Comparison of ENCODE assay signal across 8 cellular contexts in genomic region chr11:96014234-96014633, GRCh38.
A peak's percentile ranks its signal among the peaks of the same experiment; 100 is the strongest.
DNase-seq lines count a peak whose midpoint lies in the region; ATAC-seq and TF ChIP-seq lines count a peak whose summit lies in the region.

No MANE protein-coding gene starts in this region.

- no peaks in the 10 kb centered on the region for H3F3A ChIP-seq in MM.1S (ENCODE audit: insufficient read depth, low read length)
- H3F3A ChIP-seq in neural progenitor cell (ENCODE audit: low read depth): no peaks in the 10 kb centered on the region

- ATAC-seq in activated naive CD8-positive, alpha-beta T cell treated with anti-CD3 and anti-CD28 coated beads, Interleukin-2, amount 10 ng/mL, durations not matched to agents 7 days and 5 days (ENCODE audit: low read depth): peak; percentile 41
- no peak for ATAC-seq in GM18861 (IDR thresholded peaks at IDR 0.05; ENCODE audit: unreplicated experiment)

- H3K36me3 Mint-ChIP-seq in activated naive CD8-positive, alpha-beta T cell treated with anti-CD3 and anti-CD28 coated beads, Interleukin-2, amount 10 ng/mL, durations not matched to agents 7 days and 5 days: peaks cover 2% of the 10 kb centered on the region
- no peaks in the 10 kb centered on the region for H3K36me3 Mint-ChIP-seq in neural progenitor cell

- no peaks in the 10 kb centered on the region for H3K27me3 Mint-ChIP-seq in activated naive CD8-positive, alpha-beta T cell treated with anti-CD3 and anti-CD28 coated beads, Interleukin-2, amount 10 ng/mL, durations not matched to agents 7 days and 5 days
- H3K27me3 Mint-ChIP-seq in neural progenitor cell (ENCODE audit: insufficient read depth, low read depth): no peaks in the 10 kb centered on the region

- no peak overlapping the region for H3K9ac ChIP-seq in MM.1S (ENCODE audit: low read length)
- no peak overlapping the region for H3K9ac ChIP-seq in neural progenitor cell

- H3K27ac Mint-ChIP-seq in activated naive CD8-positive, alpha-beta T cell treated with anti-CD3 and anti-CD28 coated beads, Interleukin-2, amount 10 ng/mL, durations not matched to agents 7 days and 5 days: peak overlapping the region; percentile 86
- peak overlapping the region; percentile 64 for H3K27ac Mint-ChIP-seq in neural progenitor cell

- peak; percentile 34 for DNase-seq in activated naive CD4-positive, alpha-beta T cell treated with Interleukin-2 at 50 U/mL for 16 hours
- no peak for DNase-seq in activated naive CD4-positive, alpha-beta T cell (lab: John Stamatoyannopoulos, UW)
- DNase-seq in MM.1S (peak; percentile 35), neural progenitor cell (ENCODE audit: low spot score) (no peak), NCI-H1105 (lab: John Stamatoyannopoulos, UW) (no peak), SHP77 treated with DMSO at 0.1 percent for 48 hours (lab: John Stamatoyannopoulos, UW) (no peak)
- DNase-seq in activated naive CD8-positive, alpha-beta T cell treated with anti-CD3 and anti-CD28 coated beads, Interleukin-2, amount 10 ng/mL, durations not matched to agents 7 days and 5 days: no peak

- H3K27me3 ChIP-seq in MM.1S (replicated peaks; ENCODE audit: insufficient read depth, low read length) (no peaks in the 10 kb centered on the region), neural progenitor cell (no peaks in the 10 kb centered on the region)

- H3K79me2 ChIP-seq in MM.1S (ENCODE audit: low read length): peaks cover 12% of the 10 kb centered on the region
- no peaks in the 10 kb centered on the region for H3K79me2 ChIP-seq in neural progenitor cell (ENCODE audit: low read depth)

- H3K9me3 Mint-ChIP-seq in activated naive CD8-positive, alpha-beta T cell treated with anti-CD3 and anti-CD28 coated beads, Interleukin-2, amount 10 ng/mL, durations not matched to agents 7 days and 5 days: no peaks in the 10 kb centered on the region
- H3K9me3 Mint-ChIP-seq in neural progenitor cell: no peaks in the 10 kb centered on the region

- no peaks in the 10 kb centered on the region for H3K9me3 ChIP-seq in MM.1S (replicated peaks; ENCODE audit: insufficient read depth, low read length)
- H3K9me3 ChIP-seq in neural progenitor cell (ENCODE audit: low read depth): no peaks in the 10 kb centered on the region

- H2AFZ ChIP-seq in MM.1S (ENCODE audit: low read length) (no peak overlapping the region), neural progenitor cell (replicated peaks) (no peak overlapping the region)

- POLR2A ChIA-PET in activated naive CD8-positive, alpha-beta T cell treated with anti-CD3 and anti-CD28 coated beads, Interleukin-2, amount 10 ng/mL, durations not matched to agents 7 days and 5 days (lab: Charles Lee): interaction anchor here (0.7 to 1.6 kb wide), 5 partner anchors 200 to 376 kb away, joined by 3 to 4 read pairs (median 3); partner anchors contain the start of genes CCDC82 and JRKL

- peak overlapping the region; percentile 57 for H3K4me3 Mint-ChIP-seq in activated naive CD8-positive, alpha-beta T cell treated with anti-CD3 and anti-CD28 coated beads, Interleukin-2, amount 10 ng/mL, durations not matched to agents 7 days and 5 days
- H3K4me3 Mint-ChIP-seq in neural progenitor cell: no peak overlapping the region

- H3K36me3 ChIP-seq in MM.1S (replicated peaks; ENCODE audit: insufficient read depth, low read length): no peaks in the 10 kb centered on the region
- H3K36me3 ChIP-seq in neural progenitor cell: no peaks in the 10 kb centered on the region

- no peak for TF ChIP-seq CTCF in MM.1S (IDR thresholded peaks at IDR 0.05; ENCODE audit: low read length)
- TF ChIP-seq CTCF in neural progenitor cell (IDR thresholded peaks at IDR 0.05): no peak

- H3K4me1 Mint-ChIP-seq in activated naive CD8-positive, alpha-beta T cell treated with anti-CD3 and anti-CD28 coated beads, Interleukin-2, amount 10 ng/mL, durations not matched to agents 7 days and 5 days: peaks cover 53% of the 10 kb centered on the region
- H3K4me1 Mint-ChIP-seq in neural progenitor cell: peaks cover 51% of the 10 kb centered on the region

- H3K4me3 ChIP-seq in MM.1S (ENCODE audit: low read length) (no peak overlapping the region), neural progenitor cell (no peak overlapping the region)

- H3K4me2 ChIP-seq in MM.1S (ENCODE audit: low read depth, low read length): peak overlapping the region; percentile 10; the same call in 1 of the 2 replicates
- no peak overlapping the region for H3K4me2 ChIP-seq in neural progenitor cell

- H3K9me2 ChIP-seq in MM.1S (replicated peaks; ENCODE audit: insufficient read depth, low read length): no peaks in the 10 kb centered on the region

- peaks cover 29% of the 10 kb centered on the region for H3K4me1 ChIP-seq in MM.1S (ENCODE audit: low read length)
- peaks cover 14% of the 10 kb centered on the region for H3K4me1 ChIP-seq in neural progenitor cell

- H3K27ac ChIP-seq in MM.1S (ENCODE audit: low read length): no peak overlapping the region
- H3K27ac ChIP-seq in neural progenitor cell: no peak overlapping the region

- H4K20me1 ChIP-seq in MM.1S (ENCODE audit: insufficient read depth, low read length) (no peaks in the 10 kb centered on the region), neural progenitor cell (ENCODE audit: low read depth) (no peaks in the 10 kb centered on the region)

Comparison
In these comparisons a context has a peak if more than half of its experiments do, and no peak if none do; other contexts are left out.
1. DNase-seq: peak in activated naive CD4-positive, alpha-beta T cell treated with Interleukin-2 at 50 U/mL for 16 hours (single experiment) and MM.1S (single experiment); none in activated naive CD4-positive, alpha-beta T cell (0 of 4), activated naive CD8-positive, alpha-beta T cell treated with anti-CD3 and anti-CD28 coated beads, Interleukin-2, amount 10 ng/mL, durations not matched to agents 7 days and 5 days (single experiment), neural progenitor cell (single experiment), NCI-H1105 (single experiment) and SHP77 treated with DMSO at 0.1 percent for 48 hours (single experiment).